Comparison of ENCODE assay signal across 18 cellular contexts in genomic region chr15:66036859-66037258, GRCh38.
DNase-seq lines count a peak whose midpoint lies in the region; ATAC-seq and TF ChIP-seq lines count a peak whose summit lies in the region.
"Had no signal": no experiment of that assay in that cellular context is flagged by ENCODE, and none has a peak within 500 bp of the region (broad histone marks: within the 10 kb centered on the region; RNA-seq: fewer than 3 reads in every experiment).

No MANE protein-coding gene starts in this region.

- peaks cover 0 to 19% of the 10 kb centered on the region in 2 experiments; a peak in 1 of 4 replicates for H3K4me1 ChIP-seq in SK-N-SH (ENCODE audit: control insufficient read depth in 1 of 2, insufficient read depth in 2 of 2, low read depth in 1 of 2, low read length in 1 of 2)
- no peaks in the 10 kb centered on the region for H3K4me1 ChIP-seq in ovary (ENCODE audit: insufficient read depth)
- H3K4me1 ChIP-seq: BLaER1 treated with 17β-estradiol and CSF1 and Interleukin-3, amounts not matched to agents 10 nM and 100 nM had no signal

- 52% methylated on average over 5 of the region's 5 CpGs for WGBS in SK-N-SH (ENCODE audit: low lambda C conversion rate)
- WGBS in ovary, 3 donors, result 59 to 67% (median 63%) methylated on average over 5 of the region's 5 CpGs

- H3K79me2 ChIP-seq in SK-N-SH (ENCODE audit: insufficient read depth), result no peaks in the 10 kb centered on the region

- no peak for TF ChIP-seq RAD21 in SK-N-SH (IDR thresholded peaks at IDR 0.05; ENCODE audit: low read length)

- CTCF ChIA-PET in SK-N-SH (lab: Yijun Ruan, JAX), result interaction anchor here (0.8 kb wide), 2 partner anchors 19 to 55 kb away, joined by 3 read pairs; no protein-coding TSS in a partner anchor

- H3K9me3 ChIP-seq in SK-N-SH, result no peaks in the 10 kb centered on the region
- H3K9me3 ChIP-seq in ovary, result no peaks in the 10 kb centered on the region

- intact Hi-C loops in ovary (cut with DNase I), result no loop called here

- POLR2A ChIA-PET in SK-N-SH (lab: Yijun Ruan, JAX), result no interaction called here

- ATAC-seq in SK-N-SH treated with all-trans-retinoic acid at 6 μM for 48 hours, result no peak
- ATAC-seq: HCT116 had no signal

- H2AFZ ChIP-seq in SK-N-SH (ENCODE audit: low read depth), result no peak overlapping the region

- no peaks in the 10 kb centered on the region for H3K36me3 ChIP-seq in SK-N-SH (replicated peaks in 1 of 2; ENCODE audit: control insufficient read depth in 1 of 2, insufficient read depth in 2 of 2, low read length in 1 of 2)
- H3K36me3 ChIP-seq in ovary, result no peaks in the 10 kb centered on the region
- H3K36me3 ChIP-seq: BLaER1 treated with 17β-estradiol and CSF1 and Interleukin-3, amounts not matched to agents 10 nM and 100 nM had no signal

- H3K27me3 ChIP-seq in SK-N-SH (ENCODE audit: insufficient read depth), result peaks cover 13% of the 10 kb centered on the region; the same call in 1 of the 2 replicates
- no peaks in the 10 kb centered on the region for H3K27me3 ChIP-seq in ovary
- H3K27me3 ChIP-seq: BLaER1 treated with 17β-estradiol and CSF1 and Interleukin-3, amounts not matched to agents 10 nM and 100 nM had no signal

- H3K4me3 ChIP-seq in SK-N-SH (ENCODE audit: low read depth in 2 of 2, low read length in 1 of 2), result no peak overlapping the region
- no peak overlapping the region for H3K4me3 ChIP-seq in ovary
- H3K4me3 ChIP-seq: BLaER1 treated with 17β-estradiol and CSF1 and Interleukin-3, amounts not matched to agents 10 nM and 100 nM had no signal

- H3K9ac ChIP-seq in SK-N-SH, result no peak overlapping the region
- H3K9ac ChIP-seq: BLaER1 treated with 17β-estradiol and CSF1 and Interleukin-3, amounts not matched to agents 10 nM and 100 nM had no signal

- DNase-seq in SK-N-SH, result peak; percentile 51
- DNase-seq in NCI-H345 treated with DMSO at 0.1 percent for 48 hours (lab: John Stamatoyannopoulos, UW; ENCODE audit: unreplicated experiment), result peak; percentile 1
- DNase-seq in cerebellum (ENCODE audit: low spot score), result peak; percentile 61
- no peak for DNase-seq in ecto neural progenitor cell (ENCODE audit: low spot score)
- no peak for DNase-seq in HCEC 1CT
- no peak for DNase-seq in stimulated activated CD4-positive, alpha-beta T cell treated with anti-CD3 and anti-CD28 coated beads, Interleukin-2, amount 100 ng/mL, for 48 hours
- DNase-seq in ovary, result no peak
- DNase-seq: Calu3; CD4-positive, alpha-beta memory T cell; COR-L47; DMS53; DMS79 treated with DMSO at 0.1 percent for 48 hours; GOT3; H7 had no signal

- no peaks in the 10 kb centered on the region for H3K9me2 ChIP-seq in SK-N-SH

- no peak for TF ChIP-seq POLR2A in ovary (IDR thresholded peaks at IDR 0.05)

- no peak for TF ChIP-seq CTCF in SK-N-SH (IDR thresholded peaks at IDR 0.05)
- no peak for TF ChIP-seq CTCF in ovary (IDR thresholded peaks at IDR 0.05)

- no peaks in the 10 kb centered on the region for H3F3A ChIP-seq in SK-N-SH (replicated peaks; ENCODE audit: insufficient read depth)

- no peak for TF ChIP-seq EP300 in SK-N-SH (IDR thresholded peaks at IDR 0.05; ENCODE audit: borderline replicate concordance in 1 of 2, low read depth in 1 of 2, low read length in 1 of 2)
- TF ChIP-seq EP300 in ovary (IDR thresholded peaks at IDR 0.05), result no peak

- no peaks in the 10 kb centered on the region for H4K20me1 ChIP-seq in SK-N-SH (ENCODE audit: insufficient read depth)

- no peak overlapping the region for H3K4me2 ChIP-seq in SK-N-SH
- H3K4me2 ChIP-seq: BLaER1 treated with 17β-estradiol and CSF1 and Interleukin-3, amounts not matched to agents 10 nM and 100 nM had no signal

- no peak overlapping the region for H3K27ac ChIP-seq in SK-N-SH (ENCODE audit: low read depth in 2 of 2, low read length in 1 of 2)
- no peak overlapping the region for H3K27ac ChIP-seq in ovary
- H3K27ac ChIP-seq: 22Rv1; BLaER1 treated with 17β-estradiol and CSF1 and Interleukin-3, amounts not matched to agents 10 nM and 100 nM had no signal

TF ChIP-seq in SK-N-SH, 30 proteins besides CTCF, POLR2A, EP300 and RAD21:
- TF ChIP-seq TCF12 (IDR thresholded peaks at IDR 0.05) (no peak), RCOR1 (IDR thresholded peaks at IDR 0.05; ENCODE audit: low read length) (no peak), POLR2AphosphoS5 (IDR thresholded peaks at IDR 0.05; ENCODE audit: low read depth, low read length) (no peak), MXI1 (IDR thresholded peaks at IDR 0.05; ENCODE audit: low read depth, low read length) (no peak), ELF1 (IDR thresholded peaks at IDR 0.05) (no peak), FOSL2 (IDR thresholded peaks at IDR 0.05; ENCODE audit: borderline replicate concordance, low read depth) (no peak), PBX3 (IDR thresholded peaks at IDR 0.05) (no peak), RXRA (IDR thresholded peaks at IDR 0.05; ENCODE audit: borderline replicate concordance, low read depth) (no peak), FOXM1 (IDR thresholded peaks at IDR 0.05; ENCODE audit: low read depth) (no peak), TAF1 (IDR thresholded peaks at IDR 0.05; ENCODE audit: borderline replicate concordance, low read depth, low read length) (no peak), SIN3A (IDR thresholded peaks at IDR 0.05; ENCODE audit: borderline replicate concordance, low read depth, low read length) (no peak), FOXJ3 (CRISPR knock-in tag; IDR thresholded peaks at IDR 0.05) (no peak), SMC3 (IDR thresholded peaks at IDR 0.05; ENCODE audit: low read depth, low read length) (no peak), NRF1 (IDR thresholded peaks at IDR 0.05; ENCODE audit: low read depth, low read length) (no peak), YY1 (IDR thresholded peaks at IDR 0.05; ENCODE audit: low read depth) (no peak)

TF ChIP-seq in SK-N-SH treated with all-trans-retinoic acid at 6 μM for 48 hours, 23 proteins besides CTCF, POLR2A, EP300 and RAD21:
- TF ChIP-seq ZNF8 (CRISPR knock-in tag; IDR thresholded peaks at IDR 0.05) (no peak), TCF4 (CRISPR knock-in tag; IDR thresholded peaks at IDR 0.05; ENCODE audit: borderline replicate concordance) (no peak), SNAI2 (CRISPR knock-in tag; IDR thresholded peaks at IDR 0.05) (no peak), TOX (CRISPR knock-in tag; IDR thresholded peaks at IDR 0.05; ENCODE audit: borderline replicate concordance) (no peak), ZFP30 (CRISPR knock-in tag; IDR thresholded peaks at IDR 0.05) (no peak), ZNF70 (CRISPR knock-in tag; IDR thresholded peaks at IDR 0.05) (no peak), ESRRG (CRISPR knock-in tag; IDR thresholded peaks at IDR 0.05) (no peak), PPARA (CRISPR knock-in tag; IDR thresholded peaks at IDR 0.05; ENCODE audit: borderline replicate concordance) (no peak), CSRNP3 (CRISPR knock-in tag; IDR thresholded peaks at IDR 0.05) (no peak)

Comparison
In these comparisons a context has a peak if more than half of its experiments do, and no peak if none do; other contexts are left out.
1. DNase-seq: peak in SK-N-SH (single experiment), NCI-H345 treated with DMSO at 0.1 percent for 48 hours (single experiment) and cerebellum (single experiment); none in ecto neural progenitor cell (single experiment), HCEC 1CT (single experiment), stimulated activated CD4-positive, alpha-beta T cell treated with anti-CD3 and anti-CD28 coated beads, Interleukin-2, amount 100 ng/mL, for 48 hours (0 of 2) and ovary (0 of 5).